ENCODE assay signal across 8 cellular contexts in the genomic region with DNA sequence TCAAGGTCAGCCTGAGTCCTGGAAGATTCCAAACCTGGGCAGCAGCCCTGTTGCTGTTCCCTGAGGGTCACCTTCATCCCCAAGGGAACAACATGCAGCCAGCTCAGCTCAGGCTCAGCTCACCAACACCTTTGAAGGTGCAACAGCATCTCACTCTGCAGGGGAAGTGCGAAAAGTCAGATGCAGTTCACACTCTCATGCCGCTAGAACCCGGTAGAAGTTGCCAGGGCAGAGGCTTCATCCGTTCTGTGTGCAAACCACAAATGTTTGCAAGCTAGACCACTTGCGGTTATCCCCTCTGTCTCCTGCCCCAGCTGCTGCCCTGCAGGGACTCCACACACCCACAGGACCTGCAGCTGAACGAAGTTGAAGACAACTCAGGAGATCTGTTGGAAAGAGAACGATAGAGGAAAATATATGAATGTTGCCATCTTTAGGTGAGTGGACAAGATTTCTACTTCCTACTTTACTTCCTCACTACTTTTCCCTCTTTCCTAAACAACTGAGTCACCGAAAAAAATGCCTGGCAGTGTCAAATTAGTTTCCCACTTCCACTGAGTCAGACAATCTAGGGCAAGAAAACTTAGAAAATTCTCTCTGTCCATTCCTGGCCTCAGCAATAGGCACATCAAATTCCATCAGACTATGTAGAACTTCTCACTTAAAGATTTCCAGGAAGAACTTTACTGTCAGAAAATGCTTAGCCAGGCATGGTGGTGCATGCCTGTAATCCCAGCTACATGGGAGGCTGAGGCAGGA.
A peak's percentile ranks its signal among the peaks of the same experiment; 100 is the strongest.
DNase-seq lines count a peak whose midpoint lies in the region; ATAC-seq and TF ChIP-seq lines count a peak whose summit lies in the region.

No MANE protein-coding gene starts in this region.

- no peaks in the 10 kb centered on the region for H3K9me3 Mint-ChIP-seq in activated naive CD4-positive, alpha-beta T cell treated with anti-CD3 and anti-CD28 coated beads, Interleukin-2, amount 50 U/mL, for 24 hours
- no peaks in the 10 kb centered on the region for H3K9me3 Mint-ChIP-seq in stimulated activated naive CD8-positive, alpha-beta T cell treated with anti-CD3 and anti-CD28 coated beads, Interleukin-15, amount 100 ng/mL, for 72 hours

- peak overlapping the region; percentile 57 for H3K27ac Mint-ChIP-seq in activated naive CD4-positive, alpha-beta T cell treated with anti-CD3 and anti-CD28 coated beads, Interleukin-2, amount 50 U/mL, for 24 hours
- no peak overlapping the region for H3K27ac Mint-ChIP-seq in stimulated activated naive CD8-positive, alpha-beta T cell treated with anti-CD3 and anti-CD28 coated beads, Interleukin-15, amount 100 ng/mL, for 72 hours

- no peak for TF ChIP-seq CTCF in NB4 (IDR thresholded peaks at IDR 0.05; ENCODE audit: low read depth, low read length)

- peaks cover 2% of the 10 kb centered on the region for H3K27me3 Mint-ChIP-seq in activated naive CD4-positive, alpha-beta T cell treated with anti-CD3 and anti-CD28 coated beads, Interleukin-2, amount 50 U/mL, for 24 hours
- H3K27me3 Mint-ChIP-seq in stimulated activated naive CD8-positive, alpha-beta T cell treated with anti-CD3 and anti-CD28 coated beads, Interleukin-15, amount 100 ng/mL, for 72 hours = no peaks in the 10 kb centered on the region

- peaks cover 19% of the 10 kb centered on the region for H3K4me1 Mint-ChIP-seq in activated naive CD4-positive, alpha-beta T cell treated with anti-CD3 and anti-CD28 coated beads, Interleukin-2, amount 50 U/mL, for 24 hours
- H3K4me1 Mint-ChIP-seq in stimulated activated naive CD8-positive, alpha-beta T cell treated with anti-CD3 and anti-CD28 coated beads, Interleukin-15, amount 100 ng/mL, for 72 hours = peaks cover 16% of the 10 kb centered on the region

- H3K4me3 Mint-ChIP-seq in activated naive CD4-positive, alpha-beta T cell treated with anti-CD3 and anti-CD28 coated beads, Interleukin-2, amount 50 U/mL, for 24 hours = peak overlapping the region; percentile 52
- H3K4me3 Mint-ChIP-seq in stimulated activated naive CD8-positive, alpha-beta T cell treated with anti-CD3 and anti-CD28 coated beads, Interleukin-15, amount 100 ng/mL, for 72 hours = peak overlapping the region in 1 of 2 donors; percentile 29

- no peaks in the 10 kb centered on the region for H3K36me3 Mint-ChIP-seq in activated naive CD4-positive, alpha-beta T cell treated with anti-CD3 and anti-CD28 coated beads, Interleukin-2, amount 50 U/mL, for 24 hours

- H3K4me3 ChIP-seq in NB4 (ENCODE audit: low read depth, low read length) = no peak overlapping the region

- peak; percentile 81 for ATAC-seq in stimulated activated naive CD8-positive, alpha-beta T cell treated with anti-CD3 and anti-CD28 coated beads, Interleukin-15, amount 100 ng/mL, for 72 hours

- TF ChIP-seq POLR2A in NB4 (IDR thresholded peaks at IDR 0.05; ENCODE audit: extremely low read depth, insufficient read length) = no peak

- peak; percentile 22 to 32 for DNase-seq in activated CD8-positive, alpha-beta memory T cell treated with anti-CD3 and anti-CD28 coated beads for 4 hours (ENCODE audit: low read depth in 2 of 2)
- no peak for DNase-seq in activated CD8-positive, alpha-beta memory T cell treated with anti-CD3 and anti-CD28 coated beads for 24 hours
- DNase-seq in NB4 (ENCODE audit: low read depth) = peak; percentile 85
- DNase-seq in stimulated activated naive CD8-positive, alpha-beta T cell treated with anti-CD3 and anti-CD28 coated beads, Interleukin-15, amount 100 ng/mL, for 72 hours = peak in 1 of 2 donors; percentile 41
- no peak for DNase-seq in glomerular visceral epithelial cell (ENCODE audit: extremely low spot score)
- no peak for DNase-seq in NCI-H1436 treated with DMSO at 0.1 percent for 48 hours (lab: John Stamatoyannopoulos, UW)
- no peak for DNase-seq in HuH-7.5 (ENCODE audit: low spot score)

Comparison
In these comparisons a context has a peak if more than half of its experiments do, and no peak if none do; other contexts are left out.
1. DNase-seq: peak in activated CD8-positive, alpha-beta memory T cell treated with anti-CD3 and anti-CD28 coated beads for 4 hours (2 of 2) and NB4 (single experiment); none in activated CD8-positive, alpha-beta memory T cell treated with anti-CD3 and anti-CD28 coated beads for 24 hours (single experiment), glomerular visceral epithelial cell (single experiment), NCI-H1436 treated with DMSO at 0.1 percent for 48 hours (single experiment) and HuH-7.5 (single experiment).